Comparison of ENCODE assay signal across 22 cellular contexts in the genomic region with DNA sequence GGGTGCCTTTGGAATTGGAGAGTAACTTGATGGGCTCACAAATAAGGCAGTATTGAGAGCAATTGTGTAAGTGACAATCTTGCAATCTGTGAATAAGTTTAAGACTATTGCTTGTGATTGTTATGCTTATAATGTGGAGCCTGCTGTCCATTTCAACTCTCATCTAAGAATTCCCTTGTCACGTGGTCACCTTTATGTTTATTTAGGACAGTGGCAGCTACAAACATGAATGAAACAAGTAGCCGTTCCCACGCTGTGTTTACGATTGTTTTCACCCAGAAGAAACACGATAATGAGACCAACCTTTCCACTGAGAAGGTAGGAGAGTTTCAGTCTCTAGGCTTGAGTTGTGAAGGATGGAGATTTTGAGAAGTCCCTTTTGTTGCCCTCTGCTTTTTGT.
"Had no signal": no experiment of that assay in that cellular context is flagged by ENCODE, and none has a peak within 500 bp of the region (broad histone marks: within the 10 kb centered on the region; RNA-seq: fewer than 3 reads in every experiment).

No MANE protein-coding gene starts in this region.

- H3K36me3 ChIP-seq: colonic mucosa had no signal

- H3K27ac Mint-ChIP-seq: naive thymus-derived CD4-positive, alpha-beta T cell; stimulated activated effector memory CD8-positive, alpha-beta T cell treated with anti-CD3 and anti-CD28 coated beads, Interleukin-12 subunit alpha, Interleukin-12 subunit beta, amount 100 ng/mL, for 72 hours; type B pancreatic cell had no signal

- ATAC-seq: naive thymus-derived CD4-positive, alpha-beta T cell; stimulated activated effector memory CD8-positive, alpha-beta T cell treated with anti-CD3 and anti-CD28 coated beads, Interleukin-12 subunit alpha, Interleukin-12 subunit beta, amount 100 ng/mL, for 72 hours; stimulated activated naive CD8-positive, alpha-beta T cell treated with anti-CD3 and anti-CD28 coated beads, Interleukin-15, Interleukin-2, amounts not matched to agents 100 U/mL and 50 U/mL, for 24 hours had no signal

- H3K4me2 ChIP-seq: smooth muscle cell had no signal

- H3K9me3 Mint-ChIP-seq: naive thymus-derived CD4-positive, alpha-beta T cell; nephron progenitor cell; stimulated activated effector memory CD8-positive, alpha-beta T cell treated with anti-CD3 and anti-CD28 coated beads, Interleukin-12 subunit alpha, Interleukin-12 subunit beta, amount 100 ng/mL, for 72 hours; type B pancreatic cell had no signal

- H3K27me3 ChIP-seq: colonic mucosa, heart right ventricle, neutrophil, right atrium auricular region, suprapubic skin, thyroid gland had no signal

- H3K9me3 ChIP-seq: colonic mucosa, heart right ventricle, neutrophil, right atrium auricular region, suprapubic skin, thyroid gland had no signal

- FAIRE-seq: urothelium cell line had no signal

- H3K4me3 Mint-ChIP-seq: naive thymus-derived CD4-positive, alpha-beta T cell; nephron progenitor cell; stimulated activated effector memory CD8-positive, alpha-beta T cell treated with anti-CD3 and anti-CD28 coated beads, Interleukin-12 subunit alpha, Interleukin-12 subunit beta, amount 100 ng/mL, for 72 hours; type B pancreatic cell had no signal

- H3K4me3 ChIP-seq: colonic mucosa, heart right ventricle, lung, right atrium auricular region, smooth muscle cell, suprapubic skin, thyroid gland had no signal

- H3K27ac ChIP-seq: colonic mucosa, neutrophil, right atrium auricular region, suprapubic skin, thyroid gland had no signal

- H3K4me1 Mint-ChIP-seq: nephron progenitor cell; stimulated activated effector memory CD8-positive, alpha-beta T cell treated with anti-CD3 and anti-CD28 coated beads, Interleukin-12 subunit alpha, Interleukin-12 subunit beta, amount 100 ng/mL, for 72 hours had no signal

- H3K27me3 Mint-ChIP-seq: naive thymus-derived CD4-positive, alpha-beta T cell; type B pancreatic cell had no signal

- DNase-seq: colonic mucosa; foreskin melanocyte; hypothalamus; islet precursor cell; left ventricle myocardium superior; mesenchymal stem cell; naive thymus-derived CD4-positive, alpha-beta T cell; nephron progenitor cell; posterior cingulate gyrus; stimulated activated CD4-positive, alpha-beta T cell treated with anti-CD3 and anti-CD28 coated beads, Interleukin-4, amount 100 ng/mL, for 1 hour; stimulated activated CD8-positive, alpha-beta memory T cell treated with anti-CD3 and anti-CD28 coated beads, Interleukin-4, amount 100 ng/mL, for 48 hours; stimulated activated naive CD8-positive, alpha-beta T cell treated with anti-CD3 and anti-CD28 coated beads, Interleukin-15, Interleukin-2, amounts not matched to agents 100 U/mL and 50 U/mL, for 24 hours; thyroid gland had no signal

- H3K4me1 ChIP-seq: colonic mucosa, right atrium auricular region, thyroid gland had no signal
